In the genomic region with DNA sequence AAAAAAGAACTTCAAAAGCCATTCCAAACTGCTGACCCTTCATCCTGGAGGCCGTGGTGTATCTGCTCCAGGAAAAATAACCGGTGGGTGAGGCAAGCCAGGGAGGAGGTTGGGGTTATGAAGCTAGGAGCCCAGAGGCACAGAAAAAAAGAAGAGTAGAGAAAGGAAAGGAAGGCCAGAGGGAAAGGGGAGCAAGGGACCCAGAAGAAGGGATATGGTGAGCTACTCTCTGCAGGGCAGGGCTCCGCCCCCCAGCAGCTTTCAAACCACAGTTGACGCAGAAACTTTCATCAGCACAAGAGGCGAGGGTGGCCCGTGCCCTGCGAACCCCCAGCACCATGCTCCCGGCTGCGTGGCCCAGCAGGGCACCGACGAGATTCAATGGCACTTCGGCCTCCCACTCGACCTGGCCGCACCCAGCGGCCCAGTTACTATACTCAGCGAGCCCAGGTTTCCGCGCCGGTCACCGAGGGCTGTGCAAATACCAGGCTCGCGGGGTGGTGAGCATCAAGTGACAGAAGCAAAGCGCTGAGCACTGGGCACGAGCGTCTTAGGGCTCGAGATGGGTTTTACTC, we compare ENCODE assay signal across 8 cellular contexts. TPM values are rescaled to one million over a fixed set of nuclear protein-coding genes. Genes with fewer than 3 reads are reported as not detected.
DNase-seq lines count a peak whose midpoint lies in the region; ATAC-seq lines count a peak whose summit lies in the region.

No MANE protein-coding gene starts in this region.

- H3K9me3 ChIP-seq in ectodermal cell (ENCODE audit: control insufficient read depth, low read length), result no peaks in the 10 kb centered on the region

- peak; percentile 50 for ATAC-seq in HG02840 (IDR thresholded peaks at IDR 0.05; ENCODE audit: low FRiP score, unreplicated experiment)

- H3K4me3 ChIP-seq in ectodermal cell (ENCODE audit: insufficient read depth, low read depth, low read length), result peak overlapping the region; percentile 66
- H3K4me3 ChIP-seq in mesendoderm (ENCODE audit: low read length), result peak overlapping the region; percentile 73

- peaks cover 7% of the 10 kb centered on the region for H3K36me3 ChIP-seq in ectodermal cell (ENCODE audit: control insufficient read depth, insufficient read depth, low read length)
- peaks cover 1% of the 10 kb centered on the region for H3K36me3 ChIP-seq in mesendoderm (ENCODE audit: control insufficient read depth, insufficient read depth, low read length)

- no peak overlapping the region for H2BK5ac ChIP-seq in mesendoderm (ENCODE audit: low read length)

- no peak overlapping the region for H2BK120ac ChIP-seq in mesendoderm (ENCODE audit: low read depth, low read length)

- peak overlapping the region; percentile 80 for H3K27ac ChIP-seq in ectodermal cell (ENCODE audit: insufficient read depth, low read depth, low read length, poor library complexity, severe bottlenecking)
- H3K27ac ChIP-seq in mesendoderm (ENCODE audit: low read depth, low read length), result peak overlapping the region; percentile 78

- peak; percentile 32 for DNase-seq in SKM-1 treated with dmso at 0.1 percent for 144 hours (lab: John Stamatoyannopoulos, UW; ENCODE audit: unreplicated experiment)
- DNase-seq in SKM-1 (lab: John Stamatoyannopoulos, UW; ENCODE audit: unreplicated experiment), result no peak
- peak; percentile 1 to 23 for DNase-seq in NCI-H1930 (lab: John Stamatoyannopoulos, UW)
- peak; percentile 66 to 69 for DNase-seq in activated CD4-positive, alpha-beta T cell treated with anti-CD3 and anti-CD28 coated beads, Interleukin-2, amount 50 U/mL, for 4 hours
- DNase-seq in mesendoderm, result peak; percentile 76
- DNase-seq in stimulated activated CD8-positive, alpha-beta memory T cell treated with anti-CD3 and anti-CD28 coated beads, Interleukin-15, amount 100 ng/mL, for 48 hours (ENCODE audit: low read depth in 2 of 2), result peak; percentile 70 to 74

- peaks cover 8% of the 10 kb centered on the region for H3K79me1 ChIP-seq in mesendoderm (ENCODE audit: low read length)

- H3K27me3 ChIP-seq in ectodermal cell (ENCODE audit: control insufficient read depth, insufficient read depth, low read length, poor library complexity, severe bottlenecking) (no peaks in the 10 kb centered on the region), mesendoderm (ENCODE audit: insufficient read depth, low read length, poor library complexity) (no peaks in the 10 kb centered on the region)

- H2AK5ac ChIP-seq in mesendoderm (ENCODE audit: low read length), result no peak overlapping the region

- H3K4me1 ChIP-seq in ectodermal cell (ENCODE audit: control insufficient read depth, insufficient read depth, low read length) (peaks cover 6% of the 10 kb centered on the region), mesendoderm (ENCODE audit: control insufficient read depth, low read depth, low read length) (peaks cover 6% of the 10 kb centered on the region)

- peak overlapping the region; percentile 61 for H3K18ac ChIP-seq in mesendoderm (ENCODE audit: low read length)

- H3K23ac ChIP-seq in mesendoderm (ENCODE audit: low read length), result no peak overlapping the region

- no peak overlapping the region for H2BK15ac ChIP-seq in mesendoderm (replicated peaks; ENCODE audit: low read depth)

- H4K8ac ChIP-seq in mesendoderm (ENCODE audit: low read depth, low read length), result no peak overlapping the region

- peak overlapping the region; percentile 87 for H3K9ac ChIP-seq in mesendoderm (ENCODE audit: low read length)

- 2% methylated on average over 26 of the region's 26 CpGs for WGBS in ectodermal cell, 2 experiments
- no CpG with 5 or more reads among the region's 26 CpGs for WGBS in mesendoderm (ENCODE audit: extremely low coverage, insufficient coverage, low lambda C conversion rate)

- no peak overlapping the region for H3K4ac ChIP-seq in mesendoderm (ENCODE audit: low read depth, low read length)

- H3K79me2 ChIP-seq in mesendoderm (ENCODE audit: control insufficient read depth, insufficient read depth, low read length), result peaks cover 22% of the 10 kb centered on the region

- no peak overlapping the region for H4K5ac ChIP-seq in mesendoderm (ENCODE audit: low read length)

- H3K56ac ChIP-seq in mesendoderm (ENCODE audit: low read length), result peak overlapping the region; percentile 93

- H3K4me2 ChIP-seq in mesendoderm (ENCODE audit: low read length), result peak overlapping the region; percentile 78

RNA-seq across cellular contexts. Expression of gene MCM6, which starts 0.7 kb away (rescaled TPM):
- 134 TPM for polyA plus RNA-seq in ectodermal cell (2013, experiment 1 of 4)
- polyA plus RNA-seq in ectodermal cell (2013, experiment 2 of 4), result 142 TPM
- 101 TPM for polyA plus RNA-seq in ectodermal cell (2013, experiment 3 of 4)
- 101 TPM for polyA plus RNA-seq in ectodermal cell (2013, experiment 4 of 4)
- 102 TPM for polyA plus RNA-seq in mesendoderm (2013, experiment 1 of 2)
- 103 TPM for polyA plus RNA-seq in mesendoderm (2013, experiment 2 of 2)

RNA-seq across cellular contexts. Expression of gene LCT, which starts 38.6 kb away (rescaled TPM):
- polyA plus RNA-seq in ectodermal cell (2013, experiment 1 of 4), result not detected
- not detected for polyA plus RNA-seq in ectodermal cell (2013, experiment 2 of 4)
- polyA plus RNA-seq in ectodermal cell (2013, experiment 3 of 4), result not detected
- polyA plus RNA-seq in ectodermal cell (2013, experiment 4 of 4), result not detected
- 0.03 TPM for polyA plus RNA-seq in mesendoderm (2013, experiment 1 of 2)
- polyA plus RNA-seq in mesendoderm (2013, experiment 2 of 2), result 0.06 TPM
